8 cellular contexts compared by ENCODE assay signal in genomic region chr4:153651041-153651960, GRCh38. TPM values are rescaled to one million over a fixed set of nuclear protein-coding genes. Genes with fewer than 3 reads are reported as not detected.
DNase-seq lines count a peak whose midpoint lies in the region; ATAC-seq and TF ChIP-seq lines count a peak whose summit lies in the region.

No MANE protein-coding gene starts in this region.

- no peaks in the 10 kb centered on the region for H3K9me3 ChIP-seq in esophagus muscularis mucosa

- TF ChIP-seq EP300 in esophagus muscularis mucosa (IDR thresholded peaks at IDR 0.05), result no peak

- peak overlapping the region; percentile 19 to 57 (median 53) for H3K27ac ChIP-seq in esophagus muscularis mucosa (replicated peaks in 1 of 4)

- WGBS in esophagus muscularis mucosa, result 71% methylated on average over 10 of the region's 10 CpGs

- TF ChIP-seq POLR2A in esophagus muscularis mucosa (IDR thresholded peaks at IDR 0.05; ENCODE audit: low read depth), result no peak

- DNase-seq in NCI-H345 treated with DMSO at 0.1 percent for 48 hours (lab: John Stamatoyannopoulos, UW; ENCODE audit: unreplicated experiment) (peak; percentile 70), esophagus muscularis mucosa (ENCODE audit: extremely low spot score) (no peak), NCI-H2227 (lab: John Stamatoyannopoulos, UW; ENCODE audit: unreplicated experiment) (no peak), middle frontal gyrus (ENCODE audit: extremely low spot score, low spot score) (no peak), NCI-H82 (lab: John Stamatoyannopoulos, UW) (no peak)
- DNase-seq in activated CD8-positive, alpha-beta memory T cell treated with anti-CD3 and anti-CD28 coated beads, Interleukin-2, amount 50 U/mL, for 4 hours, result peak; percentile 45
- DNase-seq in stimulated activated CD4-positive, alpha-beta T cell treated with anti-CD3 and anti-CD28 coated beads, Interleukin-12 subunit alpha, Interleukin-12 subunit beta, amount 100 ng/mL, for 4 hours, result peak; percentile 36

- no peaks in the 10 kb centered on the region for H3K36me3 ChIP-seq in esophagus muscularis mucosa

- no peak for ATAC-seq in GM21576 (IDR thresholded peaks at IDR 0.05; ENCODE audit: unreplicated experiment)

- no peaks in the 10 kb centered on the region for H3K4me1 ChIP-seq in esophagus muscularis mucosa

- no peak overlapping the region for H3K4me3 ChIP-seq in esophagus muscularis mucosa

- TF ChIP-seq CTCF in esophagus muscularis mucosa (IDR thresholded peaks at IDR 0.05), result no peak

- H3K27me3 ChIP-seq in esophagus muscularis mucosa, result no peaks in the 10 kb centered on the region

- intact Hi-C loops in esophagus muscularis mucosa (cut with DNase I), result no loop called here

RNA-seq across cellular contexts. Expression of gene TLR2, which starts 32.8 kb away (rescaled TPM):
- total RNA-seq in esophagus muscularis mucosa, result 10 to 100 TPM in 1 of 4 donors, 1 to 10 TPM in 3; 5.6 to 39.8 (median 8.8) TPM

Comparison
In these comparisons a context has a peak if more than half of its experiments do, and no peak if none do; other contexts are left out.
1. DNase-seq: peak in NCI-H345 treated with DMSO at 0.1 percent for 48 hours (single experiment), activated CD8-positive, alpha-beta memory T cell treated with anti-CD3 and anti-CD28 coated beads, Interleukin-2, amount 50 U/mL, for 4 hours (single experiment) and stimulated activated CD4-positive, alpha-beta T cell treated with anti-CD3 and anti-CD28 coated beads, Interleukin-12 subunit alpha, Interleukin-12 subunit beta, amount 100 ng/mL, for 4 hours (single experiment); none in esophagus muscularis mucosa (single experiment), NCI-H2227 (single experiment), middle frontal gyrus (single experiment) and NCI-H82 (single experiment).